In the genomic region with DNA sequence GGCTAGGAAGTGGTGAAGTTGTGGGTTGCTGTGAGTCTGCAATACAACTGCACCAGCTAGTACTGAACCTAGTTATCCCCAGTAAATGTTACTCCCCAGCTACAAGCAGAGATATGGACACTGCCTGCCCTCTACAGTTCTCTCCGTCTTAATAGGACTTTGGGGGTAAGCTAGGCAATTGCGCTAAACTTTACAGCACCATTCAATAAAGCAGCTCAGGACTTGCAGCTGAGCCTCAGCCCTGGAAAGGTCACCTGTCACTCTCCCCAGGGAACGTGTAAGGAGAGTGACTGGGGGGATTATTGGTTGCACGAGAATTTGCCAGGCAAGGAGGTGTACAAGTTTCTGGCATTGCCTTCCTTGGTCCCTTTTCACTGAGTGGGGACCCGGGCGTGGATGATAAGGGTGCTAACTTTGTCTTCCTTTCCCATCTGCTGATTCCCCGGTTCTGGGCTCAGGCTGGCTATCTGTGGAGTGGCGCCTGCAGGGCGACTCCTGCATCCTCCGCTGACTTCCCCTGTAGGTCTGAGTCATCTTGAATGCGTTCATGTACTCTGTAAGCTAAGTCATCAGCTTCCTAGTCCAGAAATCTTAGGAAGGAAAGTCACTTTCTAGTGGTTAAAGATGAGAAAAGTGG, we compare ENCODE assay signal across 9 cellular contexts.
DNase-seq lines count a peak whose midpoint lies in the region; ATAC-seq lines count a peak whose summit lies in the region.
"Had no signal": no experiment of that assay in that cellular context is flagged by ENCODE, and none has a peak within 500 bp of the region (broad histone marks: within the 10 kb centered on the region; RNA-seq: fewer than 3 reads in every experiment).

No MANE protein-coding gene starts in this region.

- no peak for ATAC-seq in HG02870 (IDR thresholded peaks at IDR 0.05; ENCODE audit: unreplicated experiment)

- peak; percentile 90 for DNase-seq in GM03348 (ENCODE audit: low spot score)
- DNase-seq in NCI-H82 treated with DMSO at 0.1 percent for 48 hours (lab: John Stamatoyannopoulos, UW; ENCODE audit: unreplicated experiment) = peak; percentile 24
- peak; percentile 22 for DNase-seq in dedifferentiated amniotic fluid mesenchymal stem cell (ENCODE audit: extremely low spot score)
- peak; percentile 50 for DNase-seq in non-pigmented ciliary epithelial cell (ENCODE audit: low read depth)
- no peak for DNase-seq in retina
- no peak for DNase-seq in NCI-H1105 treated with DMSO at 0.1 percent for 48 hours (lab: John Stamatoyannopoulos, UW)
- no peak for DNase-seq in cerebellum (ENCODE audit: low spot score)
- DNase-seq: SJCRH30 had no signal

Comparison
In these comparisons a context has a peak if more than half of its experiments do, and no peak if none do; other contexts are left out.
1. DNase-seq: peak in GM03348 (single experiment), NCI-H82 treated with DMSO at 0.1 percent for 48 hours (single experiment), dedifferentiated amniotic fluid mesenchymal stem cell (single experiment) and non-pigmented ciliary epithelial cell (single experiment); none in retina (single experiment), NCI-H1105 treated with DMSO at 0.1 percent for 48 hours (single experiment) and cerebellum (single experiment).